1 cellular context compared by ENCODE assay signal in genomic region chr2:187684181-187684580, GRCh38.
TF ChIP-seq lines count a peak whose summit lies in the region.

No MANE protein-coding gene starts in this region.

TF ChIP-seq in SK-N-SH treated with all-trans-retinoic acid at 6 μM for 48 hours, 23 proteins besides CTCF, POLR2A, EP300 and RAD21 (continued from another document):
- TF ChIP-seq PATZ1 (CRISPR knock-in tag; IDR thresholded peaks at IDR 0.05; ENCODE audit: borderline replicate concordance) (no peak), ZC3H10 (CRISPR knock-in tag; IDR thresholded peaks at IDR 0.05) (no peak), CSDC2 (CRISPR knock-in tag; IDR thresholded peaks at IDR 0.05) (no peak), ZNF8 (CRISPR knock-in tag; IDR thresholded peaks at IDR 0.05) (no peak), TOX (CRISPR knock-in tag; IDR thresholded peaks at IDR 0.05; ENCODE audit: borderline replicate concordance) (no peak), ARNTL (CRISPR knock-in tag; IDR thresholded peaks at IDR 0.05; ENCODE audit: borderline replicate concordance, low read depth) (no peak), CSRNP3 (CRISPR knock-in tag; IDR thresholded peaks at IDR 0.05) (no peak), RARB (CRISPR knock-in tag; IDR thresholded peaks at IDR 0.05) (no peak), SNAI2 (CRISPR knock-in tag; IDR thresholded peaks at IDR 0.05) (no peak), ZNF565 (CRISPR knock-in tag; conservative IDR thresholded peaks at IDR 0.05; ENCODE audit: low read depth) (no peak), POU6F1 (CRISPR knock-in tag; IDR thresholded peaks at IDR 0.05; ENCODE audit: borderline replicate concordance, low read depth) (no peak), ZFP3 (CRISPR knock-in tag; IDR thresholded peaks at IDR 0.05) (no peak), ESRRG (CRISPR knock-in tag; IDR thresholded peaks at IDR 0.05) (no peak), TCF4 (CRISPR knock-in tag; IDR thresholded peaks at IDR 0.05; ENCODE audit: borderline replicate concordance) (no peak), OSR1 (CRISPR knock-in tag; IDR thresholded peaks at IDR 0.05) (no peak)
